Comparison of ENCODE assay signal across 10 cellular contexts in the genomic region with DNA sequence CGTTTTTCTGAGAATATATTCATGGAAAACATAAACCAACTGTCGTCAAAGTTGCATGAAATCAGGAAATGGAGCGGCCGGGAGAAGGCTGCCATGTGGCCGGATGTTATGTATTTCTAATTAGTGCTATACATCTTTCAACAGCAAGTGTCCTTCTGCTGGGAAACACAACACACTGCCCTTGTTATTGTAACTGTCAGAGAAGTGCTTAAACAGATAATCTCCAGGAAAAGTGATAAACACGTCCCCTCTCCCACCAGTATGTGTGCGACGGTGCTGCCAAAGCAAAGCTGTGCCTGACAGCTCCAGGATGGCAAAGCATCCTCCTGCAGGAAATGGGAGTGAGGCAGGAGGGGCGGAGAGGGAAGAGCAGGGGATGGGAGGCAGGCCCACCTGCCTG.
DNase-seq lines count a peak whose midpoint lies in the region; ATAC-seq and TF ChIP-seq lines count a peak whose summit lies in the region.
"Had no signal": no experiment of that assay in that cellular context is flagged by ENCODE, and none has a peak within 500 bp of the region (broad histone marks: within the 10 kb centered on the region; RNA-seq: fewer than 3 reads in every experiment).

No MANE protein-coding gene starts in this region.

- no peak for ATAC-seq in activated CD4-positive, CD25-positive, alpha-beta regulatory T cell treated with anti-CD3 and anti-CD28 coated beads, Interleukin-2, amount 50 U/mL, for 24 hours

- peaks cover 5% of the 10 kb centered on the region; the same call in 1 of the 2 replicates for H3K36me3 ChIP-seq in GM23248 (ENCODE audit: low read depth)
- H3K36me3 ChIP-seq in SK-N-SH (replicated peaks in 1 of 2; ENCODE audit: control insufficient read depth in 1 of 2, insufficient read depth in 2 of 2, low read length in 1 of 2): peaks cover 9 to 11% of the 10 kb centered on the region in 2 experiments
- H3K36me3 ChIP-seq in esophagus muscularis mucosa: peaks cover 5 to 25% (median 6%) of the 10 kb centered on the region in 4 donors
- H3K36me3 ChIP-seq in rectal smooth muscle tissue (ENCODE audit: control insufficient read depth, insufficient read depth, low read length): peaks cover 4% of the 10 kb centered on the region

- POLR2A ChIA-PET in SK-N-SH (lab: Yijun Ruan, JAX): no interaction called here

- peaks cover 48% of the 10 kb centered on the region for H3F3A ChIP-seq in GM23248 (ENCODE audit: insufficient read depth)
- peaks cover 36% of the 10 kb centered on the region for H3F3A ChIP-seq in SK-N-SH (replicated peaks; ENCODE audit: insufficient read depth)

- H3K4me3 ChIP-seq in GM23248 (no peak overlapping the region), SK-N-SH (ENCODE audit: low read depth in 2 of 2, low read length in 1 of 2) (no peak overlapping the region), esophagus muscularis mucosa (no peak overlapping the region), rectal smooth muscle tissue (ENCODE audit: low read length) (no peak overlapping the region)

- H3K27me3 ChIP-seq in GM23248 (replicated peaks; ENCODE audit: insufficient read depth): no peaks in the 10 kb centered on the region
- H3K27me3 ChIP-seq in SK-N-SH (ENCODE audit: insufficient read depth): no peaks in the 10 kb centered on the region
- H3K27me3 ChIP-seq in esophagus muscularis mucosa: no peaks in the 10 kb centered on the region
- H3K27me3 ChIP-seq in rectal smooth muscle tissue (ENCODE audit: control insufficient read depth, insufficient read depth, low read length): no peaks in the 10 kb centered on the region

- 91 to 94% methylated on average over 9 of the region's 9 CpGs for WGBS in GM23248 (ENCODE audit: low coverage in 1 of 2, low lambda C conversion rate in 2 of 2, missing lambda C conversion rate in 2 of 2), 2 experiments
- 74% methylated on average over 8 of the region's 9 CpGs for WGBS in SK-N-SH (ENCODE audit: low lambda C conversion rate)
- WGBS in esophagus muscularis mucosa: 63% methylated on average over 9 of the region's 9 CpGs

- H3K9ac ChIP-seq in GM23248 (peak overlapping the region; percentile 54), SK-N-SH (peak overlapping the region; percentile 56; the same call in 1 of the 2 replicates), rectal smooth muscle tissue (ENCODE audit: low read length) (no peak overlapping the region)

- H3K9me2 ChIP-seq in GM23248 (ENCODE audit: insufficient read depth) (no peaks in the 10 kb centered on the region), SK-N-SH (no peaks in the 10 kb centered on the region)

- H3K27ac ChIP-seq in GM23248 (peak overlapping the region; percentile 85), SK-N-SH (ENCODE audit: low read depth in 2 of 2, low read length in 1 of 2) (peak overlapping the region; percentile 88 to 95), esophagus muscularis mucosa (replicated peaks in 1 of 4) (peak overlapping the region; percentile 45 to 60 (median 52)), rectal smooth muscle tissue (ENCODE audit: low read depth, low read length) (peak overlapping the region; percentile 26)
- H3K27ac ChIP-seq: VCaP had no signal

- H2AFZ ChIP-seq in GM23248: no peak overlapping the region
- H2AFZ ChIP-seq in SK-N-SH (ENCODE audit: low read depth): no peak overlapping the region

- DNase-seq in GM23248 (no peak), SK-N-SH (no peak), esophagus muscularis mucosa (ENCODE audit: extremely low spot score) (no peak), inferior parietal cortex (ENCODE audit: extremely low spot score) (no peak), HT-29 (ENCODE audit: low spot score) (no peak)
- DNase-seq in effector CD4-positive, alpha-beta T cell: no peak
- DNase-seq: NCI-H1436 treated with DMSO at 0.1 percent for 48 hours had no signal

- intact Hi-C loops in esophagus muscularis mucosa (cut with DNase I): no loop called here

- H3K4me2 ChIP-seq in GM23248 (ENCODE audit: unreplicated experiment) (peak overlapping the region; percentile 10), SK-N-SH (peak overlapping the region; percentile 54)

- in situ Hi-C loops in GM23248 (cut with MboI): no loop called here

- H3K9me3 ChIP-seq in GM23248 (ENCODE audit: low read depth) (no peaks in the 10 kb centered on the region), SK-N-SH (no peaks in the 10 kb centered on the region), esophagus muscularis mucosa (no peaks in the 10 kb centered on the region)

- no peak for TF ChIP-seq RAD21 in SK-N-SH (IDR thresholded peaks at IDR 0.05; ENCODE audit: low read length)

- no peak for TF ChIP-seq CTCF in SK-N-SH (IDR thresholded peaks at IDR 0.05)
- TF ChIP-seq CTCF in esophagus muscularis mucosa (IDR thresholded peaks at IDR 0.05): no peak

- no peak for TF ChIP-seq EP300 in SK-N-SH (IDR thresholded peaks at IDR 0.05; ENCODE audit: borderline replicate concordance in 1 of 2, low read depth in 1 of 2, low read length in 1 of 2)
- TF ChIP-seq EP300 in esophagus muscularis mucosa (IDR thresholded peaks at IDR 0.05): no peak

- H3K79me2 ChIP-seq in GM23248 (ENCODE audit: insufficient read depth) (peaks cover 34% of the 10 kb centered on the region), SK-N-SH (ENCODE audit: insufficient read depth) (peaks cover 27% of the 10 kb centered on the region)

- CTCF ChIA-PET in SK-N-SH (lab: Yijun Ruan, JAX): no interaction called here

- H3K4me1 ChIP-seq in GM23248 (ENCODE audit: insufficient read depth) (peaks cover 45% of the 10 kb centered on the region), SK-N-SH (ENCODE audit: control insufficient read depth in 1 of 2, insufficient read depth in 2 of 2, low read depth in 1 of 2, low read length in 1 of 2) (peaks cover 20 to 47% of the 10 kb centered on the region in 2 experiments), esophagus muscularis mucosa (peaks cover 48 to 52% (median 50%) of the 10 kb centered on the region in 4 donors), rectal smooth muscle tissue (ENCODE audit: control insufficient read depth, insufficient read depth, low read length) (peaks cover 14% of the 10 kb centered on the region)

- no peaks in the 10 kb centered on the region for H4K20me1 ChIP-seq in GM23248 (ENCODE audit: insufficient read depth)
- no peaks in the 10 kb centered on the region for H4K20me1 ChIP-seq in SK-N-SH (ENCODE audit: insufficient read depth)

- no peak for TF ChIP-seq POLR2A in esophagus muscularis mucosa (IDR thresholded peaks at IDR 0.05; ENCODE audit: low read depth)

TF ChIP-seq in SK-N-SH, 30 proteins besides CTCF, POLR2A, EP300 and RAD21:
- no peak for TF ChIP-seq USF2 (IDR thresholded peaks at IDR 0.05; ENCODE audit: borderline replicate concordance, low read depth, low read length)
- TF ChIP-seq TCF12 (IDR thresholded peaks at IDR 0.05): no peak
- TF ChIP-seq EZH2phosphoT487 (IDR thresholded peaks at IDR 0.05; ENCODE audit: borderline replicate concordance, low read depth): no peak
- TF ChIP-seq MEF2A (IDR thresholded peaks at IDR 0.05; ENCODE audit: borderline replicate concordance, low read depth): no peak
- TF ChIP-seq YY1 (IDR thresholded peaks at IDR 0.05; ENCODE audit: low read depth): no peak
- TF ChIP-seq GABPA (IDR thresholded peaks at IDR 0.05; ENCODE audit: low read depth): no peak
- TF ChIP-seq, protein P1, sequence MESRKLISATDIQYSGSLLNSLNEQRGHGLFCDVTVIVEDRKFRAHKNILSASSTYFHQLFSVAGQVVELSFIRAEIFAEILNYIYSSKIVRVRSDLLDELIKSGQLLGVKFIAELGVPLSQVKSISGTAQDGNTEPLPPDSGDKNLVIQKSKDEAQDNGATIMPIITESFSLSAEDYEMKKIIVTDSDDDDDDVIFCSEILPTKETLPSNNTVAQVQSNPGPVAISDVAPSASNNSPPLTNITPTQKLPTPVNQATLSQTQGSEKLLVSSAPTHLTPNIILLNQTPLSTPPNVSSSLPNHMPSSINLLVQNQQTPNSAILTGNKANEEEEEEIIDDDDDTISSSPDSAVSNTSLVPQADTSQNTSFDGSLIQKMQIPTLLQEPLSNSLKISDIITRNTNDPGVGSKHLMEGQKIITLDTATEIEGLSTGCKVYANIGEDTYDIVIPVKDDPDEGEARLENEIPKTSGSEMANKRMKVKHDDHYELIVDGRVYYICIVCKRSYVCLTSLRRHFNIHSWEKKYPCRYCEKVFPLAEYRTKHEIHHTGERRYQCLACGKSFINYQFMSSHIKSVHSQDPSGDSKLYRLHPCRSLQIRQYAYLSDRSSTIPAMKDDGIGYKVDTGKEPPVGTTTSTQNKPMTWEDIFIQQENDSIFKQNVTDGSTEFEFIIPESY (IDR thresholded peaks at IDR 0.05; ENCODE audit: borderline replicate concordance, low read depth): no peak
- no peak for TF ChIP-seq FOSL2 (IDR thresholded peaks at IDR 0.05; ENCODE audit: borderline replicate concordance, low read depth)
- no peak for TF ChIP-seq NRF1 (IDR thresholded peaks at IDR 0.05; ENCODE audit: low read depth, low read length)
- TF ChIP-seq TEAD4 (IDR thresholded peaks at IDR 0.05; ENCODE audit: borderline replicate concordance, insufficient read depth): no peak
- TF ChIP-seq GATA2 (CRISPR knock-in tag; IDR thresholded peaks at IDR 0.05): no peak
- TF ChIP-seq FOXJ3 (CRISPR knock-in tag; IDR thresholded peaks at IDR 0.05): no peak
- TF ChIP-seq RCOR1 (IDR thresholded peaks at IDR 0.05; ENCODE audit: low read length): no peak

Comparison
In these comparisons a context has a peak if more than half of its experiments do, and no peak if none do; other contexts are left out.
1. H3K27ac ChIP-seq: peak in every context shown above with its lines; median percentile 92 in SK-N-SH; 85 in GM23248; 52 in esophagus muscularis mucosa; 26 in rectal smooth muscle tissue.